In the genomic region with DNA sequence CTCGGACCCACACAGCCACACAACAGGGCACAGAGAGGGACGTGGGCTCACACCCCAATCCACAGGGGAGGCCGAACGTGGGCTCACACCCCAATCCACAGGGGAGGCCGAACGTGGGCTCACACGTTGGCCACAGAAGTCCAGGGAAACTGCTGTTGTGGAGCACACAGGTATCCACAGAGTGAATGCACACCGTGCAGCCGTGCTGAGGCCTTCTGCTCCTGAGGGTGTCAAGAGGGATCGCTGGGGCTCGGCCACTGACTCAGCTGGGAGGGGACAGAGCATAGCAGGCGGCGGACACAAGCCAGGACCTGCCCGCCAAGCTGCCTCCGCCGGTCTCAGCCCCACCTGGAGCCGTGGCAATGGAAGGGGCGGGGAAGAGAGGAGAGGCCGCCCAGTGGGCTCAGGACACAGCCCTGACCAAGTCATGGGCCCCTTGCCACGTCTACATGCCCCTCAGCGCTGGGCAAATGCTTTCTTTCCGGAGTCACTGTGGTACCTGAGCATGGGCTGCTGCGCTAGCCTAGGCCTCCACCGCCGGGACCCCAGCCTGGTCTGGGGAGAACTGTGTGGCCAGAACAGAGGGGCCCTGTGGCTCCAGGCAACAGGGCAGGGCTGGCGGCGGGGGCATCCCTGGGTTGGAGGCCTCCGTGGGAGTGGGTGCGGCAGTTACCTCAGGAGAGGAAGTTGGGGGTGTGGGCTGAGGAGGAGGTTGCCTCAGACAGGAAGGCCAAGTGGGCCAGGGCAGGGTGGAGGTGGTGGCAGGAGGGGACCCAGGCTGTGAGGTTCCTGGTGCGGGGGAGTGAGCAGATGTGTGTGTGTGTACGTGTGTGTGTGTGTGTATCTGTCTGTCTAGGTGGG, we compare ENCODE assay signal across 1 cellular context.
TF ChIP-seq lines count a peak whose summit lies in the region.

No MANE protein-coding gene starts in this region.

TF ChIP-seq in K562, 482 proteins besides CTCF, POLR2A, EP300 and RAD21 (continued from another document and continues in another):
- TF ChIP-seq, protein P1, sequence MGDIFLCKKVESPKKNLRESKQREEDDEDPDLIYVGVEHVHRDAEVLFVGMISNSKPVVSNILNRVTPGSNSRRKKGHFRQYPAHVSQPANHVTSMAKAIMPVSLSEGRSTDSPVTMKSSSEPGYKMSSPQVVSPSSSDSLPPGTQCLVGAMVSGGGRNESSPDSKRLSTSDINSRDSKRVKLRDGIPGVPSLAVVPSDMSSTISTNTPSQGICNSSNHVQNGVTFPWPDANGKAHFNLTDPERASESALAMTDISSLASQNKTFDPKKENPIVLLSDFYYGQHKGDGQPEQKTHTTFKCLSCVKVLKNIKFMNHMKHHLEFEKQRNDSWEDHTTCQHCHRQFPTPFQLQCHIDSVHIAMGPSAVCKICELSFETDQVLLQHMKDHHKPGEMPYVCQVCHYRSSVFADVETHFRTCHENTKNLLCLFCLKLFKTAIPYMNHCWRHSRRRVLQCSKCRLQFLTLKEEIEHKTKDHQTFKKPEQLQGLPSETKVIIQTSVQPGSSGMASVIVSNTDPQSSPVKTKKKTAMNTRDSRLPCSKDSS (IDR thresholded peaks at IDR 0.05; ENCODE audit: low read depth, partially characterized antibody) = no peak
- TF ChIP-seq SETDB1 (IDR thresholded peaks at IDR 0.05; ENCODE audit: low read length) = no peak
- no peak for TF ChIP-seq FOXA1 (IDR thresholded peaks at IDR 0.05; ENCODE audit: borderline replicate concordance)
- TF ChIP-seq ZNF24 (IDR thresholded peaks at IDR 0.05) = no peak
- TF ChIP-seq NCOA2 (IDR thresholded peaks at IDR 0.05; ENCODE audit: partially characterized antibody in 2 of 2) = no peak
- no peak for TF ChIP-seq ARID2 (IDR thresholded peaks at IDR 0.05)
- peak; percentile 64; the same call in 1 of the 2 replicates for TF ChIP-seq NR2C2 (CRISPR knock-in tag; IDR thresholded peaks at IDR 0.05)
- TF ChIP-seq NR2C2 (tag; IDR thresholded peaks at IDR 0.05) = 0 out of 2 replicates have a peak, but pooled peaks have one; percentile 15
- TF ChIP-seq GATA2 (CRISPR knock-in tag; IDR thresholded peaks at IDR 0.05) = no peak
- no peak for TF ChIP-seq CSDE1 (IDR thresholded peaks at IDR 0.05)
- no peak for TF ChIP-seq RBM22 (IDR thresholded peaks at IDR 0.05; ENCODE audit: low read depth, low read length, poor library complexity, severe bottlenecking)
- TF ChIP-seq ZNF146 (CRISPR knock-in tag; IDR thresholded peaks at IDR 0.05; ENCODE audit: unreplicated experiment) = no peak
- TF ChIP-seq, protein P2, sequence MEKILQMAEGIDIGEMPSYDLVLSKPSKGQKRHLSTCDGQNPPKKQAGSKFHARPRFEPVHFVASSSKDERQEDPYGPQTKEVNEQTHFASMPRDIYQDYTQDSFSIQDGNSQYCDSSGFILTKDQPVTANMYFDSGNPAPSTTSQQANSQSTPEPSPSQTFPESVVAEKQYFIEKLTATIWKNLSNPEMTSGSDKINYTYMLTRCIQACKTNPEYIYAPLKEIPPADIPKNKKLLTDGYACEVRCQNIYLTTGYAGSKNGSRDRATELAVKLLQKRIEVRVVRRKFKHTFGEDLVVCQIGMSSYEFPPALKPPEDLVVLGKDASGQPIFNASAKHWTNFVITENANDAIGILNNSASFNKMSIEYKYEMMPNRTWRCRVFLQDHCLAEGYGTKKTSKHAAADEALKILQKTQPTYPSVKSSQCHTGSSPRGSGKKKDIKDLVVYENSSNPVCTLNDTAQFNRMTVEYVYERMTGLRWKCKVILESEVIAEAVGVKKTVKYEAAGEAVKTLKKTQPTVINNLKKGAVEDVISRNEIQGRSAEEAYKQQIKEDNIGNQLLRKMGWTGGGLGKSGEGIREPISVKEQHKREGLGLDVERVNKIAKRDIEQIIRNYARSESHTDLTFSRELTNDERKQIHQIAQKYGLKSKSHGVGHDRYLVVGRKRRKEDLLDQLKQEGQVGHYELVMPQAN (IDR thresholded peaks at IDR 0.05; ENCODE audit: borderline replicate concordance) = no peak
- TF ChIP-seq, protein P3, sequence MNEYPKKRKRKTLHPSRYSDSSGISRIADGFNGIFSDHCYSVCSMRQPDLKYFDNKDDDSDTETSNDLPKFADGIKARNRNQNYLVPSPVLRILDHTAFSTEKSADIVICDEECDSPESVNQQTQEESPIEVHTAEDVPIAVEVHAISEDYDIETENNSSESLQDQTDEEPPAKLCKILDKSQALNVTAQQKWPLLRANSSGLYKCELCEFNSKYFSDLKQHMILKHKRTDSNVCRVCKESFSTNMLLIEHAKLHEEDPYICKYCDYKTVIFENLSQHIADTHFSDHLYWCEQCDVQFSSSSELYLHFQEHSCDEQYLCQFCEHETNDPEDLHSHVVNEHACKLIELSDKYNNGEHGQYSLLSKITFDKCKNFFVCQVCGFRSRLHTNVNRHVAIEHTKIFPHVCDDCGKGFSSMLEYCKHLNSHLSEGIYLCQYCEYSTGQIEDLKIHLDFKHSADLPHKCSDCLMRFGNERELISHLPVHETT (CRISPR knock-in tag; conservative IDR thresholded peaks at IDR 0.05 in 1 of 2, IDR thresholded peaks at IDR 0.05 in 1 of 2) = 0 out of 4 replicates have a peak, but pooled peaks of 1 of the 2 experiments have one; percentile 26
- TF ChIP-seq, protein P4, sequence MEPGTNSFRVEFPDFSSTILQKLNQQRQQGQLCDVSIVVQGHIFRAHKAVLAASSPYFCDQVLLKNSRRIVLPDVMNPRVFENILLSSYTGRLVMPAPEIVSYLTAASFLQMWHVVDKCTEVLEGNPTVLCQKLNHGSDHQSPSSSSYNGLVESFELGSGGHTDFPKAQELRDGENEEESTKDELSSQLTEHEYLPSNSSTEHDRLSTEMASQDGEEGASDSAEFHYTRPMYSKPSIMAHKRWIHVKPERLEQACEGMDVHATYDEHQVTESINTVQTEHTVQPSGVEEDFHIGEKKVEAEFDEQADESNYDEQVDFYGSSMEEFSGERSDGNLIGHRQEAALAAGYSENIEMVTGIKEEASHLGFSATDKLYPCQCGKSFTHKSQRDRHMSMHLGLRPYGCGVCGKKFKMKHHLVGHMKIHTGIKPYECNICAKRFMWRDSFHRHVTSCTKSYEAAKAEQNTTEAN (CRISPR knock-in tag; IDR thresholded peaks at IDR 0.05) = no peak
- no peak for TF ChIP-seq TARDBP (IDR thresholded peaks at IDR 0.05)
- no peak for TF ChIP-seq JUND (IDR thresholded peaks at IDR 0.05; ENCODE audit: borderline replicate concordance, low read depth, low read length)
- TF ChIP-seq JUND (tag; IDR thresholded peaks at IDR 0.05; ENCODE audit: borderline replicate concordance, low read depth, low read length) = no peak
- 0 out of 2 replicates have a peak, but pooled peaks have one; percentile 0 for TF ChIP-seq E2F3 (CRISPR knock-in tag; IDR thresholded peaks at IDR 0.05)
- TF ChIP-seq, protein P5, sequence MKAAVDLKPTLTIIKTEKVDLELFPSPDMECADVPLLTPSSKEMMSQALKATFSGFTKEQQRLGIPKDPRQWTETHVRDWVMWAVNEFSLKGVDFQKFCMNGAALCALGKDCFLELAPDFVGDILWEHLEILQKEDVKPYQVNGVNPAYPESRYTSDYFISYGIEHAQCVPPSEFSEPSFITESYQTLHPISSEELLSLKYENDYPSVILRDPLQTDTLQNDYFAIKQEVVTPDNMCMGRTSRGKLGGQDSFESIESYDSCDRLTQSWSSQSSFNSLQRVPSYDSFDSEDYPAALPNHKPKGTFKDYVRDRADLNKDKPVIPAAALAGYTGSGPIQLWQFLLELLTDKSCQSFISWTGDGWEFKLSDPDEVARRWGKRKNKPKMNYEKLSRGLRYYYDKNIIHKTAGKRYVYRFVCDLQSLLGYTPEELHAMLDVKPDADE (conservative IDR thresholded peaks at IDR 0.05; ENCODE audit: control insufficient read depth, low read depth, low read length) = no peak
- TF ChIP-seq PHF8 (IDR thresholded peaks at IDR 0.05; ENCODE audit: borderline replicate concordance, low read length) = peak; percentile 62; the same call in 1 of the 2 replicates
- TF ChIP-seq, protein P6, sequence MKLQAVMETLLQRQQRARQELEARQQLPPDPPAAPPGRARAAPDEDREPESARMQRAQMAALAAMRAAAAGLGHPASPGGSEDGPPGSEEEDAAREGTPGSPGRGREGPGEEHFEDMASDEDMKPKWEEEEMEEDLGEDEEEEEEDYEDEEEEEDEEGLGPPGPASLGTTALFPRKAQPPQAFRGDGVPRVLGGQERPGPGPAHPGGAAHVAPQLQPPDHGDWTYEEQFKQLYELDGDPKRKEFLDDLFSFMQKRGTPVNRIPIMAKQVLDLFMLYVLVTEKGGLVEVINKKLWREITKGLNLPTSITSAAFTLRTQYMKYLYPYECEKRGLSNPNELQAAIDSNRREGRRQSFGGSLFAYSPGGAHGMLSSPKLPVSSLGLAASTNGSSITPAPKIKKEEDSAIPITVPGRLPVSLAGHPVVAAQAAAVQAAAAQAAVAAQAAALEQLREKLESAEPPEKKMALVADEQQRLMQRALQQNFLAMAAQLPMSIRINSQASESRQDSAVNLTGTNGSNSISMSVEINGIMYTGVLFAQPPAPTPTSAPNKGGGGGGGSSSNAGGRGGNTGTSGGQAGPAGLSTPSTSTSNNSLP (IDR thresholded peaks at IDR 0.05; ENCODE audit: borderline replicate concordance, low read depth, low read length) = no peak
- no peak for TF ChIP-seq EWSR1 (IDR thresholded peaks at IDR 0.05; ENCODE audit: borderline replicate concordance, low read depth, partially characterized antibody)
- TF ChIP-seq RBM25 (IDR thresholded peaks at IDR 0.05; ENCODE audit: low read depth, low read length, severe bottlenecking) = no peak
- no peak for TF ChIP-seq SIX5 (IDR thresholded peaks at IDR 0.05; ENCODE audit: borderline replicate concordance in 1 of 2, insufficient read depth in 1 of 2, low read depth in 1 of 2, low read length in 2 of 2)
- TF ChIP-seq SNIP1 (IDR thresholded peaks at IDR 0.05; ENCODE audit: low read depth) = no peak
- TF ChIP-seq, protein P7, sequence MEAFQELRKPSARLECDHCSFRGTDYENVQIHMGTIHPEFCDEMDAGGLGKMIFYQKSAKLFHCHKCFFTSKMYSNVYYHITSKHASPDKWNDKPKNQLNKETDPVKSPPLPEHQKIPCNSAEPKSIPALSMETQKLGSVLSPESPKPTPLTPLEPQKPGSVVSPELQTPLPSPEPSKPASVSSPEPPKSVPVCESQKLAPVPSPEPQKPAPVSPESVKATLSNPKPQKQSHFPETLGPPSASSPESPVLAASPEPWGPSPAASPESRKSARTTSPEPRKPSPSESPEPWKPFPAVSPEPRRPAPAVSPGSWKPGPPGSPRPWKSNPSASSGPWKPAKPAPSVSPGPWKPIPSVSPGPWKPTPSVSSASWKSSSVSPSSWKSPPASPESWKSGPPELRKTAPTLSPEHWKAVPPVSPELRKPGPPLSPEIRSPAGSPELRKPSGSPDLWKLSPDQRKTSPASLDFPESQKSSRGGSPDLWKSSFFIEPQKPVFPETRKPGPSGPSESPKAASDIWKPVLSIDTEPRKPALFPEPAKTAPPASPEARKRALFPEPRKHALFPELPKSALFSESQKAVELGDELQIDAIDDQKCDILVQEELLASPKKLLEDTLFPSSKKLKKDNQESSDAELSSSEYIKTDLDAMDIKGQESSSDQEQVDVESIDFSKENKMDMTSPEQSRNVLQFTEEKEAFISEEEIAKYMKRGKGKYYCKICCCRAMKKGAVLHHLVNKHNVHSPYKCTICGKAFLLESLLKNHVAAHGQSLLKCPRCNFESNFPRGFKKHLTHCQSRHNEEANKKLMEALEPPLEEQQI (IDR thresholded peaks at IDR 0.05) = no peak
- TF ChIP-seq, protein P8, sequence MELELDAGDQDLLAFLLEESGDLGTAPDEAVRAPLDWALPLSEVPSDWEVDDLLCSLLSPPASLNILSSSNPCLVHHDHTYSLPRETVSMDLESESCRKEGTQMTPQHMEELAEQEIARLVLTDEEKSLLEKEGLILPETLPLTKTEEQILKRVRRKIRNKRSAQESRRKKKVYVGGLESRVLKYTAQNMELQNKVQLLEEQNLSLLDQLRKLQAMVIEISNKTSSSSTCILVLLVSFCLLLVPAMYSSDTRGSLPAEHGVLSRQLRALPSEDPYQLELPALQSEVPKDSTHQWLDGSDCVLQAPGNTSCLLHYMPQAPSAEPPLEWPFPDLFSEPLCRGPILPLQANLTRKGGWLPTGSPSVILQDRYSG (tag; conservative IDR thresholded peaks at IDR 0.05; ENCODE audit: low read depth) = no peak
- TF ChIP-seq MCM7 (IDR thresholded peaks at IDR 0.05) = no peak
- no peak for TF ChIP-seq KLF10 (CRISPR knock-in tag; IDR thresholded peaks at IDR 0.05)
